ENCODE assay signal across 1 cellular context in genomic region chr9:136443687-136444086, GRCh38.
TF ChIP-seq lines count a peak whose summit lies in the region.

No MANE protein-coding gene starts in this region.

TF ChIP-seq in HepG2, 621 proteins besides CTCF, POLR2A, EP300 and RAD21:
- no peak for TF ChIP-seq TBP (CRISPR knock-in tag; IDR thresholded peaks at IDR 0.05)
- TF ChIP-seq ZNF768 (CRISPR knock-in tag; IDR thresholded peaks at IDR 0.05) = peak; percentile 90
- TF ChIP-seq STAG1 (CRISPR knock-in tag; IDR thresholded peaks at IDR 0.05) = no peak
- TF ChIP-seq YEATS2 (CRISPR knock-in tag; IDR thresholded peaks at IDR 0.05; ENCODE audit: borderline replicate concordance) = no peak
- no peak for TF ChIP-seq CHCHD3 (CRISPR knock-in tag; IDR thresholded peaks at IDR 0.05)
